In genomic region chr5:34545164-34545563, GRCh38 we compare ENCODE assay signal across 15 cellular contexts.
DNase-seq lines count a peak whose midpoint lies in the region; ATAC-seq, FAIRE-seq and TF ChIP-seq lines count a peak whose summit lies in the region.
"Had no signal": no experiment of that assay in that cellular context is flagged by ENCODE, and none has a peak within 500 bp of the region (broad histone marks: within the 10 kb centered on the region; RNA-seq: fewer than 3 reads in every experiment).

No MANE protein-coding gene starts in this region.

- H3K9me3 Mint-ChIP-seq in WTC11 = peaks cover 65% of the 10 kb centered on the region

- H3K27me3 Mint-ChIP-seq in WTC11 (ENCODE audit: low read depth) = peaks cover 3% of the 10 kb centered on the region; the same call in 1 of the 2 replicates

- no peak overlapping the region for H3K4me2 ChIP-seq in endothelial cell of umbilical vein (ENCODE audit: insufficient read depth, low read length)
- H3K4me2 ChIP-seq: BLaER1 treated with 17β-estradiol and CSF1 and Interleukin-3, amounts not matched to agents 10 nM and 100 nM had no signal

- H3K9ac ChIP-seq in HUES48 (ENCODE audit: low read depth, low read length) = no peak overlapping the region
- H3K9ac ChIP-seq in endothelial cell of umbilical vein (replicated peaks; ENCODE audit: extremely low read depth, insufficient read depth, low read length) = no peak overlapping the region
- H3K9ac ChIP-seq: BLaER1 treated with 17β-estradiol and CSF1 and Interleukin-3, amounts not matched to agents 10 nM and 100 nM had no signal

- peaks cover 10% of the 10 kb centered on the region for H3K4me1 ChIP-seq in HUES48 (ENCODE audit: control insufficient read depth, insufficient read depth, low read length)
- H3K4me1 ChIP-seq in endothelial cell of umbilical vein (ENCODE audit: control insufficient read depth, extremely low read depth, insufficient read depth, low read length) = no peaks in the 10 kb centered on the region
- H3K4me1 ChIP-seq in HAP-1 = no peaks in the 10 kb centered on the region
- H3K4me1 ChIP-seq: BLaER1 treated with 17β-estradiol and CSF1 and Interleukin-3, amounts not matched to agents 10 nM and 100 nM had no signal

- in situ Hi-C loops in HAP-1 (cut with MboI; ENCODE audit: low sequenced_read_pairs) = no loop called here

- H3K79me2 ChIP-seq in endothelial cell of umbilical vein (ENCODE audit: control insufficient read depth, insufficient read depth, low read length) = no peaks in the 10 kb centered on the region

- H3K36me3 Mint-ChIP-seq in WTC11 = peaks cover 64% of the 10 kb centered on the region
- H3K36me3 Mint-ChIP-seq: CD8-positive, alpha-beta T cell had no signal

- TF ChIP-seq POLR2A in endothelial cell of umbilical vein (IDR thresholded peaks at IDR 0.05; ENCODE audit: low read depth, low read length) = no peak

- H2AFZ ChIP-seq in endothelial cell of umbilical vein (ENCODE audit: low read depth, low read length) = no peak overlapping the region

- no peaks in the 10 kb centered on the region for H4K20me1 ChIP-seq in endothelial cell of umbilical vein (replicated peaks; ENCODE audit: control insufficient read depth, extremely low read depth, insufficient read depth, low read length)
- H4K20me1 ChIP-seq: BLaER1 treated with 17β-estradiol and CSF1 and Interleukin-3, amounts not matched to agents 10 nM and 100 nM had no signal

- peak overlapping the region; percentile 39; the same call in 1 of the 2 replicates for H3K27ac Mint-ChIP-seq in WTC11
- H3K27ac Mint-ChIP-seq: B cell; CD8-positive, alpha-beta T cell had no signal

- H3K36me3 ChIP-seq in HUES48 (ENCODE audit: control insufficient read depth, insufficient read depth, low read length) = no peaks in the 10 kb centered on the region; the same call in 1 of the 2 replicates
- H3K36me3 ChIP-seq in endothelial cell of umbilical vein (ENCODE audit: control insufficient read depth in 2 of 2, extremely low read depth in 1 of 2, insufficient read depth in 2 of 2, low read length in 2 of 2) = no peaks in the 10 kb centered on the region
- no peaks in the 10 kb centered on the region for H3K36me3 ChIP-seq in HAP-1 (replicated peaks)

- CTCF ChIA-PET in WTC11 (lab: Charles Lee) (no interaction called here), endothelial cell of umbilical vein (lab: Charles Lee) (no interaction called here)

- H3K9me3 ChIP-seq in HUES48 (ENCODE audit: control insufficient read depth, insufficient read depth, low read length) (peaks cover 54% of the 10 kb centered on the region), endothelial cell of umbilical vein (replicated peaks; ENCODE audit: control insufficient read depth, insufficient read depth, low read length) (no peaks in the 10 kb centered on the region), HAP-1 (peaks cover 10% of the 10 kb centered on the region)

- DNase-seq in WTC11 (ENCODE audit: low spot score) (no peak), endothelial cell of umbilical vein (ENCODE audit: low read depth, low spot score) (peak; percentile 43), pons (ENCODE audit: low spot score) (no peak), Kasumi-1 (lab: John Stamatoyannopoulos, UW) (no peak), HAP-1 (ENCODE audit: low spot score in 2 of 2) (no peak)
- DNase-seq: Calu3; CD8-positive, alpha-beta T cell; DND-41; EL; GOT3; HCEC 1CT had no signal

- no peak for FAIRE-seq in endothelial cell of umbilical vein (lab: Jason Lieb, UNC)
- FAIRE-seq: GM12878 had no signal

- H3K27me3 ChIP-seq in HUES48 (ENCODE audit: control insufficient read depth, insufficient read depth, low read length) = no peaks in the 10 kb centered on the region
- H3K27me3 ChIP-seq in endothelial cell of umbilical vein (ENCODE audit: control insufficient read depth in 2 of 2, insufficient read depth in 2 of 2, low read length in 2 of 2) = no peaks in the 10 kb centered on the region
- 0 out of 2 replicates have a peak, but pooled peaks cover 3% of the 10 kb centered on the region for H3K27me3 ChIP-seq in HAP-1 (ENCODE audit: low read depth)
- H3K27me3 ChIP-seq: BLaER1 treated with 17β-estradiol and CSF1 and Interleukin-3, amounts not matched to agents 10 nM and 100 nM had no signal

- dilution Hi-C loops in endothelial cell of umbilical vein (cut with MboI; ENCODE audit: extremely low pct_ligation_motif_present, low sequenced_read_pairs) = no loop called here

- no peaks in the 10 kb centered on the region for H3K9me1 ChIP-seq in endothelial cell of umbilical vein (replicated peaks; ENCODE audit: control insufficient read depth, extremely low read depth, insufficient read depth, low read length)

- BruUV-seq in endothelial cell of umbilical vein (replicated peaks; lab: Mats Ljungman, UMichigan) = no TSS peak

- TF ChIP-seq CTCF in WTC11 (IDR thresholded peaks at IDR 0.05) (no peak), endothelial cell of umbilical vein (IDR thresholded peaks at IDR 0.05; ENCODE audit: extremely low read depth in 1 of 2, insufficient read depth in 1 of 2, low read depth in 1 of 2, low read length in 2 of 2) (no peak)

- no peak overlapping the region for H3K4me3 Mint-ChIP-seq in WTC11
- H3K4me3 Mint-ChIP-seq: B cell; CD8-positive, alpha-beta T cell had no signal

- no peak overlapping the region for H3K27ac ChIP-seq in HUES48 (ENCODE audit: low read depth, low read length)
- H3K27ac ChIP-seq in endothelial cell of umbilical vein (ENCODE audit: insufficient read depth, low read depth, low read length) = no peak overlapping the region
- H3K27ac ChIP-seq: BLaER1 treated with 17β-estradiol and CSF1 and Interleukin-3, amounts not matched to agents 10 nM and 100 nM had no signal

- no peak for ATAC-seq in WTC11
- ATAC-seq: CD8-positive, alpha-beta T cell; GM12878 had no signal

- H3K4me1 Mint-ChIP-seq in WTC11 = peaks cover 68% of the 10 kb centered on the region
- H3K4me1 Mint-ChIP-seq: B cell had no signal

- POLR2A ChIA-PET in WTC11 (lab: Charles Lee) (no interaction called here), endothelial cell of umbilical vein (lab: Charles Lee) (no interaction called here)

- H3K4me3 ChIP-seq in HUES48 (ENCODE audit: low read depth, low read length) (peak overlapping the region; percentile 7; the same call in 1 of the 2 replicates), endothelial cell of umbilical vein (replicated peaks in 1 of 3; ENCODE audit: insufficient read depth in 1 of 3, low read depth in 1 of 3, low read length in 3 of 3) (no peak overlapping the region), HAP-1 (no peak overlapping the region)
- H3K4me3 ChIP-seq: BLaER1 treated with 17β-estradiol and CSF1 and Interleukin-3, amounts not matched to agents 10 nM and 100 nM; GM12878 had no signal

- intact Hi-C loops in endothelial cell of umbilical vein (cut with micrococcal nuclease) = no loop called here

TF ChIP-seq in WTC11, 78 proteins besides CTCF, POLR2A, EP300 and RAD21 (continues in another document):
- TF ChIP-seq ATF2 (CRISPR knock-in tag; IDR thresholded peaks at IDR 0.05; ENCODE audit: borderline replicate concordance, low read depth) (no peak), PRRX2 (CRISPR knock-in tag; IDR thresholded peaks at IDR 0.05) (no peak), KAT7 (CRISPR knock-in tag; IDR thresholded peaks at IDR 0.05; ENCODE audit: borderline replicate concordance) (no peak), ELF4 (CRISPR knock-in tag; IDR thresholded peaks at IDR 0.05; ENCODE audit: low read depth) (no peak), IRF1 (CRISPR knock-in tag; IDR thresholded peaks at IDR 0.05) (no peak), NFATC4 (CRISPR knock-in tag; IDR thresholded peaks at IDR 0.05) (no peak)

TF ChIP-seq in endothelial cell of umbilical vein, 7 proteins besides CTCF, POLR2A, EP300 and RAD21:
- TF ChIP-seq FOS (IDR thresholded peaks at IDR 0.05; ENCODE audit: borderline replicate concordance, insufficient read depth, low read length) (no peak), EZH2 (IDR thresholded peaks at IDR 0.05; ENCODE audit: borderline replicate concordance, low read depth, low read length, severe bottlenecking) (no peak), GATA2 (IDR thresholded peaks at IDR 0.05; ENCODE audit: insufficient read depth, insufficient read length, low read depth, low read length) (no peak), MAX (IDR thresholded peaks at IDR 0.05; ENCODE audit: insufficient read depth, insufficient read length) (no peak), MYC (IDR thresholded peaks at IDR 0.05; ENCODE audit: low read depth, low read length) (no peak), POLR2AphosphoS5 (IDR thresholded peaks at IDR 0.05; ENCODE audit: insufficient read depth, low read depth, low read length) (no peak), JUN (IDR thresholded peaks at IDR 0.05; ENCODE audit: borderline replicate concordance, insufficient read depth, insufficient read length, low read depth) (no peak)
